Comparison of ENCODE assay signal across 25 cellular contexts in genomic region chr17:76549539-76549938, GRCh38. TPM values are rescaled to one million over a fixed set of nuclear protein-coding genes. Genes with fewer than 3 reads are reported as not detected.
"Had no signal": no experiment of that assay in that cellular context is flagged by ENCODE, and none has a peak within 500 bp of the region (broad histone marks: within the 10 kb centered on the region; RNA-seq: fewer than 3 reads in every experiment).

No MANE protein-coding gene starts in this region.

- H3K27me3 ChIP-seq: upper lobe of left lung had no signal

- H3K9me3 ChIP-seq: esophagus squamous epithelium, gastroesophageal sphincter, upper lobe of left lung had no signal

- H3K36me3 ChIP-seq: gastroesophageal sphincter, upper lobe of left lung had no signal

- H3K4me3 Mint-ChIP-seq: activated CD8-positive, alpha-beta T cell treated with anti-CD3 and anti-CD28 coated beads, Interleukin-2, amount 10 ng/mL, durations not matched to agents 7 days and 5 days; activated naive CD4-positive, alpha-beta T cell treated with anti-CD3 and anti-CD28 coated beads, Interleukin-2, amount 50 U/mL, for 24 hours; activated T-helper 1 cell treated with anti-CD3 and anti-CD28 coated beads, Interleukin-12 subunit alpha, Interleukin-12 subunit beta, Interleukin-2, Interleukin-4 antibody, amounts not matched to agents 30 ng/mL and 10 ng/mL and 1 ng/mL, durations not matched to agents 14 hours and 24 hours and 36 hours; brain; central memory CD8-positive, alpha-beta T cell; mesothelial cell of epicardium; naive thymus-derived CD8-positive, alpha-beta T cell had no signal

- H3K4me3 ChIP-seq: gastroesophageal sphincter, lung had no signal

- FAIRE-seq: colon, endothelial cell of umbilical vein, TTC549 had no signal

- H3K27ac ChIP-seq: gastroesophageal sphincter had no signal

- H3K27ac Mint-ChIP-seq: activated CD8-positive, alpha-beta T cell treated with anti-CD3 and anti-CD28 coated beads, Interleukin-2, amount 10 ng/mL, durations not matched to agents 7 days and 5 days; activated naive CD4-positive, alpha-beta T cell treated with anti-CD3 and anti-CD28 coated beads, Interleukin-2, amount 50 U/mL, for 24 hours; activated T-helper 1 cell treated with anti-CD3 and anti-CD28 coated beads, Interleukin-12 subunit alpha, Interleukin-12 subunit beta, Interleukin-2, Interleukin-4 antibody, amounts not matched to agents 30 ng/mL and 10 ng/mL and 1 ng/mL, durations not matched to agents 14 hours and 24 hours and 36 hours; mesothelial cell of epicardium had no signal

- H3K9me3 Mint-ChIP-seq: activated naive CD4-positive, alpha-beta T cell treated with anti-CD3 and anti-CD28 coated beads, Interleukin-2, amount 50 U/mL, for 24 hours; activated T-helper 1 cell treated with anti-CD3 and anti-CD28 coated beads, Interleukin-12 subunit alpha, Interleukin-12 subunit beta, Interleukin-2, Interleukin-4 antibody, amounts not matched to agents 30 ng/mL and 10 ng/mL and 1 ng/mL, durations not matched to agents 14 hours and 24 hours and 36 hours; brain; central memory CD8-positive, alpha-beta T cell; mesothelial cell of epicardium; naive thymus-derived CD8-positive, alpha-beta T cell had no signal

- ATAC-seq: activated CD8-positive, alpha-beta T cell treated with anti-CD3 and anti-CD28 coated beads, Interleukin-2, amount 10 ng/mL, durations not matched to agents 7 days and 5 days; gastroesophageal sphincter; left colon; naive thymus-derived CD8-positive, alpha-beta T cell had no signal

- H3K27me3 Mint-ChIP-seq: activated naive CD4-positive, alpha-beta T cell treated with anti-CD3 and anti-CD28 coated beads, Interleukin-2, amount 50 U/mL, for 24 hours; brain; central memory CD8-positive, alpha-beta T cell; naive thymus-derived CD8-positive, alpha-beta T cell had no signal

- H3K36me3 Mint-ChIP-seq: activated naive CD4-positive, alpha-beta T cell treated with anti-CD3 and anti-CD28 coated beads, Interleukin-2, amount 50 U/mL, for 24 hours; brain; mesothelial cell of epicardium; naive thymus-derived CD8-positive, alpha-beta T cell had no signal

- DNase-seq: activated CD4-positive, alpha-beta T cell treated with anti-CD3 and anti-CD28 coated beads for 1 hour; activated CD4-positive, alpha-beta T cell treated with anti-CD3 and anti-CD28 coated beads, Interleukin-2, amount 50 U/mL, for 1 hour; activated CD8-positive, alpha-beta T cell treated with anti-CD3 and anti-CD28 coated beads, Interleukin-2, amount 10 ng/mL, durations not matched to agents 7 days and 5 days; activated gamma-delta T cell; anterior cingulate cortex; effector memory CD4-positive, alpha-beta T cell; esophagus squamous epithelium; head of caudate nucleus; hypothalamus; left colon; retina; stimulated activated CD4-positive, alpha-beta T cell treated with anti-CD3 and anti-CD28 coated beads, Interleukin-4, amount 100 ng/mL, for 24 hours; stimulated activated naive CD4-positive, alpha-beta T cell treated with Interleukin-2 at 50 U/mL for 16 hours; upper lobe of left lung had no signal

RNA-seq across cellular contexts. Expression of gene PRCD, which starts 9.7 kb away (rescaled TPM):
- total RNA-seq: activated CD8-positive, alpha-beta T cell treated with anti-CD3 and anti-CD28 coated beads, Interleukin-2, amount 10 ng/mL, durations not matched to agents 7 days and 5 days; activated T-helper 1 cell treated with anti-CD3 and anti-CD28 coated beads, Interleukin-12 subunit alpha, Interleukin-12 subunit beta, Interleukin-2, Interleukin-4 antibody, amounts not matched to agents 30 ng/mL and 10 ng/mL and 1 ng/mL, durations not matched to agents 14 hours and 24 hours and 36 hours; endothelial cell of umbilical vein had no signal
- polyA plus RNA-seq: endothelial cell of umbilical vein had no signal

RNA-seq across cellular contexts. Expression of gene CYGB, which starts 12.0 kb away (rescaled TPM):
- total RNA-seq: activated T-helper 1 cell treated with anti-CD3 and anti-CD28 coated beads, Interleukin-12 subunit alpha, Interleukin-12 subunit beta, Interleukin-2, Interleukin-4 antibody, amounts not matched to agents 30 ng/mL and 10 ng/mL and 1 ng/mL, durations not matched to agents 14 hours and 24 hours and 36 hours had no signal

RNA-seq across cellular contexts. Expression of gene ST6GALNAC2, which starts 36.1 kb away (rescaled TPM):
- total RNA-seq: activated CD8-positive, alpha-beta T cell treated with anti-CD3 and anti-CD28 coated beads, Interleukin-2, amount 10 ng/mL, durations not matched to agents 7 days and 5 days; activated T-helper 1 cell treated with anti-CD3 and anti-CD28 coated beads, Interleukin-12 subunit alpha, Interleukin-12 subunit beta, Interleukin-2, Interleukin-4 antibody, amounts not matched to agents 30 ng/mL and 10 ng/mL and 1 ng/mL, durations not matched to agents 14 hours and 24 hours and 36 hours had no signal
